In the genomic region with DNA sequence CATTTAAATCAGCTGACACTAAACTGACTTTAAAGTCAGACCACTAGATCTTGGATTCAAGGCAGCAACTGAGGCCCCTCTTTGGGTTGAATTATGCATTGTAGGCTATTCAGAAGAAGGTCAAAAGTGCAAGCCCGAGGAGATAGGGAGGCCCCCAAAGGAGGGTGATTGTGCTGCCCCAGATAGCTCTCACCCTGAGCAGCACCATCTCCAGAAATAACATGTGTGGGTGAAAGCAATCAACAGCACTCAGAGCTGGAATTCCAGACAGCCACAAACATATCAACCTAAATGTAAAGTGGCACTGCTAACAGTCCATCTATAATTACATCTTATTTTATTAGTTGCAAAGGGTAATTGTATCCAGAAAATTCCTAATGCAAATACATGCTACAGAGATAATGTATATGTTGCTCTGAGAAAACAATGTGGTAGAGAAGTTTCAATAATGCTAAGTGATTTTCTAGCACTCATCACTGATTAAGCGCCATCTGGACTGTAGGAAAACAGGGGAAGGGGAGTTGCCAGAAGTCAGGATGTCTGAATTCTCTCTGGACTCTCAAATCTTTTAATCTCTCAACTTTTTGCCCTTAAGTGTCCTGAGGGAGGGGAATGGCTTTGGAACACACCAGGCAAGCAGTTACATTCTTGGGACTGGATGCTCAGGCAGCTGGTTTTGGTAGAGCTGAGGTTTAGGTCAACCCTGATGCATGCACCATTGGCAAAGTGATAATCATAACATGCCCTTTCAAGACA, we compare ENCODE assay signal across 20 cellular contexts.
DNase-seq lines count a peak whose midpoint lies in the region; ATAC-seq, FAIRE-seq and TF ChIP-seq lines count a peak whose summit lies in the region.
"Had no signal": no experiment of that assay in that cellular context is flagged by ENCODE, and none has a peak within 500 bp of the region (broad histone marks: within the 10 kb centered on the region; RNA-seq: fewer than 3 reads in every experiment).

No MANE protein-coding gene starts in this region.

- H3K4me1 Mint-ChIP-seq in nephron: peaks cover 18% of the 10 kb centered on the region
- H3K4me1 Mint-ChIP-seq in T-helper 17 cell: no peaks in the 10 kb centered on the region
- H3K4me1 Mint-ChIP-seq: CD4-positive, alpha-beta memory T cell had no signal

- peak overlapping the region; percentile 50 to 61 (median 56) for H3K27ac Mint-ChIP-seq in nephron
- H3K27ac Mint-ChIP-seq in T-helper 17 cell: no peak overlapping the region
- H3K27ac Mint-ChIP-seq: CD4-positive, alpha-beta memory T cell; HFFc6 had no signal

- H3K36me3 Mint-ChIP-seq in nephron (ENCODE audit: low read depth) (peaks cover 11% of the 10 kb centered on the region), T-helper 17 cell (ENCODE audit: low read depth) (peaks cover 3% of the 10 kb centered on the region)
- H3K36me3 Mint-ChIP-seq: CD4-positive, alpha-beta memory T cell had no signal

- WGBS in pancreas, 2 donors: 46 to 47% methylated on average over 2 of the region's 2 CpGs

- H3K9me3 ChIP-seq in pancreas (no peaks in the 10 kb centered on the region), T-helper 17 cell (ENCODE audit: control insufficient read depth, low read length, poor library complexity, severe bottlenecking) (no peaks in the 10 kb centered on the region)
- H3K9me3 ChIP-seq: BLaER1 had no signal

- H3K4me1 ChIP-seq in pancreas: no peaks in the 10 kb centered on the region
- H3K4me1 ChIP-seq: BLaER1 had no signal

- H3K27me3 Mint-ChIP-seq in nephron (ENCODE audit: low read depth): peaks cover 4% of the 10 kb centered on the region
- peaks cover 19% of the 10 kb centered on the region for H3K27me3 Mint-ChIP-seq in T-helper 17 cell

- no peak overlapping the region for H3K27ac ChIP-seq in pancreas
- H3K27ac ChIP-seq: BLaER1, HL-60, KMS-11, SK-N-MC had no signal

- TF ChIP-seq CTCF in D721Med (IDR thresholded peaks at IDR 0.05; ENCODE audit: insufficient read depth, missing control alignments) (no peak), nephron (IDR thresholded peaks at IDR 0.05; ENCODE audit: unreplicated experiment in 3 of 3) (no peak), pancreas (IDR thresholded peaks at IDR 0.05) (no peak)

- intact Hi-C loops in pancreas (cut with DNase I): no loop called here

- no peak for ATAC-seq in pancreas
- ATAC-seq in GM21447 (IDR thresholded peaks at IDR 0.05; ENCODE audit: unreplicated experiment): no peak
- no peak for ATAC-seq in T-helper 17 cell
- ATAC-seq: Panc1 had no signal

- H3K4me3 Mint-ChIP-seq in nephron: no peak overlapping the region
- no peak overlapping the region for H3K4me3 Mint-ChIP-seq in T-helper 17 cell
- H3K4me3 Mint-ChIP-seq: CD4-positive, alpha-beta memory T cell; HFFc6 had no signal

- peak; percentile 17 for DNase-seq in D721Med (ENCODE audit: insufficient read length, low spot score)
- peak; percentile 20 for DNase-seq in NCI-H524 treated with DMSO at 0.1 percent for 48 hours (lab: John Stamatoyannopoulos, UW)
- peak; percentile 16 for DNase-seq in astrocyte of the hippocampus (ENCODE audit: low read depth, low spot score)
- DNase-seq in pancreas: no peak
- DNase-seq in T-helper 17 cell: no peak
- DNase-seq: Calu3, HFFc6, MV-4-11, NCI-H187 treated with DMSO at 0.1 percent for 48 hours, NCI-H226 had no signal

- no peak overlapping the region for H3K4me3 ChIP-seq in pancreas
- H3K4me3 ChIP-seq: BLaER1, SK-N-MC had no signal

- FAIRE-seq in D721Med (lab: Jason Lieb, UNC) (peak; percentile 91), pancreas (lab: Jason Lieb, UNC) (no peak)
- FAIRE-seq: GM12892, H54 had no signal

- H3K36me3 ChIP-seq in pancreas: no peaks in the 10 kb centered on the region
- H3K36me3 ChIP-seq: BLaER1 had no signal

- H3K27me3 ChIP-seq in pancreas: no peaks in the 10 kb centered on the region
- H3K27me3 ChIP-seq: BLaER1 had no signal

- H3K9me3 Mint-ChIP-seq in nephron: peaks cover 23% of the 10 kb centered on the region

Comparison
In these comparisons a context has a peak if more than half of its experiments do, and no peak if none do; other contexts are left out.
1. DNase-seq: peak in D721Med (single experiment), NCI-H524 treated with DMSO at 0.1 percent for 48 hours (single experiment) and astrocyte of the hippocampus (single experiment); none in pancreas (0 of 6) and T-helper 17 cell (0 of 3).